ENCODE assay signal across 8 cellular contexts in the genomic region with DNA sequence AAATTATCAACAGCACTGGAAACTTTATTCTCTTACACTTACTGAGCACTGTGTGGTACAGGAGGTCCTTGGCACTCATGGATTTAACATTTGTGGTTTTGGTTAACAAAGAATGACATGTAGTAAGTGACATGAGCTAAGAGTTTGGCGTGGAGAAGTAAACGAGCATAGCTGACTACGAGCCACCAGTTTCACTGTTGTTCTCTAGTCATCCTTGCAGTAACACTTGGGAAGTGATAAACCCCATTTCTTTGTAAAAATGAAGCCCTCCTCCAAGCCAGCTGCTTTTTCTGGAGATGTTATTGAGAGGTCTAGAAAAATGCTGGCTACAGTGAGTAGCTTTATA.
DNase-seq lines count a peak whose midpoint lies in the region; ATAC-seq and TF ChIP-seq lines count a peak whose summit lies in the region.

No MANE protein-coding gene starts in this region.

- peaks cover 46% of the 10 kb centered on the region for H3F3A ChIP-seq in MM.1S (ENCODE audit: insufficient read depth, low read length)

- no peaks in the 10 kb centered on the region for H3K9me3 ChIP-seq in MM.1S (replicated peaks; ENCODE audit: insufficient read depth, low read length)

- peak overlapping the region; percentile 16; the same call in 1 of the 2 replicates for H3K27ac ChIP-seq in 22Rv1
- H3K27ac ChIP-seq in MM.1S (ENCODE audit: low read length): peak overlapping the region; percentile 98

- no peaks in the 10 kb centered on the region for H3K27me3 ChIP-seq in MM.1S (replicated peaks; ENCODE audit: insufficient read depth, low read length)

- no peak for TF ChIP-seq CTCF in 22Rv1 (IDR thresholded peaks at IDR 0.05)
- TF ChIP-seq CTCF in MM.1S (IDR thresholded peaks at IDR 0.05; ENCODE audit: low read length): no peak

- peaks cover 67% of the 10 kb centered on the region for H3K4me1 ChIP-seq in MM.1S (ENCODE audit: low read length)

- CTCF ChIA-PET in HEK293T (lab: Yijun Ruan, JAX): interaction anchor here (0.6 to 1.7 kb wide), 3 partner anchors 13 to 26 kb away, joined by 3 to 11 read pairs (median 3); no protein-coding TSS in a partner anchor

- H3K79me2 ChIP-seq in MM.1S (ENCODE audit: low read length): peaks cover 60% of the 10 kb centered on the region

- peak overlapping the region; percentile 71 for H3K4me2 ChIP-seq in MM.1S (ENCODE audit: low read depth, low read length)

- no peak overlapping the region for H2AFZ ChIP-seq in MM.1S (ENCODE audit: low read length)

- POLR2A ChIA-PET in HEK293T (lab: Yijun Ruan, JAX): interaction anchor here (0.7 to 1.2 kb wide), 3 partner anchors 10 to 52 kb away, joined by 3 to 4 read pairs (median 3); partner anchors contain the start of gene PRKD3

- peak overlapping the region; percentile 42 for H3K4me3 ChIP-seq in MM.1S (ENCODE audit: low read length)

- H4K20me1 ChIP-seq in MM.1S (ENCODE audit: insufficient read depth, low read length): no peaks in the 10 kb centered on the region

- DNase-seq in MM.1S (peak; percentile 94), fibroblast of gingiva (ENCODE audit: low read depth) (peak; percentile 83), HEK293T (ENCODE audit: extremely low spot score) (no peak), superior temporal gyrus (ENCODE audit: extremely low spot score) (no peak), NCI-H2171 (lab: John Stamatoyannopoulos, UW) (no peak)
- DNase-seq in effector CD4-positive, alpha-beta T cell: no peak

- peak overlapping the region; percentile 98 for H3K9ac ChIP-seq in MM.1S (ENCODE audit: low read length)

- peak; percentile 38 for ATAC-seq in GM18861 (IDR thresholded peaks at IDR 0.05; ENCODE audit: unreplicated experiment)

- H3K9me2 ChIP-seq in MM.1S (replicated peaks; ENCODE audit: insufficient read depth, low read length): no peaks in the 10 kb centered on the region

- H3K36me3 ChIP-seq in MM.1S (replicated peaks; ENCODE audit: insufficient read depth, low read length): no peaks in the 10 kb centered on the region; the same call in 1 of the 2 replicates

TF ChIP-seq in HEK293T, 16 proteins besides CTCF, POLR2A, EP300 and RAD21:
- no peak for TF ChIP-seq ZNF384 (IDR thresholded peaks at IDR 0.05)
- no peak for TF ChIP-seq NFRKB (IDR thresholded peaks at IDR 0.05)
- TF ChIP-seq HDGF (IDR thresholded peaks at IDR 0.05; ENCODE audit: borderline replicate concordance): no peak
- TF ChIP-seq TARDBP (IDR thresholded peaks at IDR 0.05): no peak
- TF ChIP-seq, protein P1, sequence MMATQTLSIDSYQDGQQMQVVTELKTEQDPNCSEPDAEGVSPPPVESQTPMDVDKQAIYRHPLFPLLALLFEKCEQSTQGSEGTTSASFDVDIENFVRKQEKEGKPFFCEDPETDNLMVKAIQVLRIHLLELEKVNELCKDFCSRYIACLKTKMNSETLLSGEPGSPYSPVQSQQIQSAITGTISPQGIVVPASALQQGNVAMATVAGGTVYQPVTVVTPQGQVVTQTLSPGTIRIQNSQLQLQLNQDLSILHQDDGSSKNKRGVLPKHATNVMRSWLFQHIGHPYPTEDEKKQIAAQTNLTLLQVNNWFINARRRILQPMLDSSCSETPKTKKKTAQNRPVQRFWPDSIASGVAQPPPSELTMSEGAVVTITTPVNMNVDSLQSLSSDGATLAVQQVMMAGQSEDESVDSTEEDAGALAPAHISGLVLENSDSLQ (IDR thresholded peaks at IDR 0.05): no peak
- TF ChIP-seq ARNT (IDR thresholded peaks at IDR 0.05): no peak
- TF ChIP-seq FOXA1 (IDR thresholded peaks at IDR 0.05): no peak
- no peak for TF ChIP-seq SUZ12 (IDR thresholded peaks at IDR 0.05)
- no peak for TF ChIP-seq BHLHE40 (IDR thresholded peaks at IDR 0.05; ENCODE audit: borderline replicate concordance)
- no peak for TF ChIP-seq FOXM1 (IDR thresholded peaks at IDR 0.05; ENCODE audit: borderline replicate concordance)
- TF ChIP-seq SP1 (IDR thresholded peaks at IDR 0.05): no peak
TF ChIP-seq in HEK293T: peak in this region for 0.

Comparison
In these comparisons a context has a peak if more than half of its experiments do, and no peak if none do; other contexts are left out.
1. DNase-seq: peak in MM.1S (single experiment) and fibroblast of gingiva (single experiment); none in HEK293T (single experiment), superior temporal gyrus (single experiment), effector CD4-positive, alpha-beta T cell (single experiment) and NCI-H2171 (single experiment).